In genomic region chr22:27874185-27874584, GRCh38 we compare ENCODE assay signal across 18 cellular contexts. TPM values are rescaled to one million over a fixed set of nuclear protein-coding genes. Genes with fewer than 3 reads are reported as not detected.
A peak's percentile ranks its signal among the peaks of the same experiment; 100 is the strongest.
DNase-seq lines count a peak whose midpoint lies in the region; ATAC-seq and TF ChIP-seq lines count a peak whose summit lies in the region.
"Had no signal": no experiment of that assay in that cellular context is flagged by ENCODE, and none has a peak within 500 bp of the region (broad histone marks: within the 10 kb centered on the region; RNA-seq: fewer than 3 reads in every experiment).

No MANE protein-coding gene starts in this region.

- 94 to 97% methylated on average over 6 of the region's 6 CpGs for WGBS in ectodermal cell, 2 experiments
- WGBS in suprapubic skin, result 77% methylated on average over 6 of the region's 6 CpGs

- H3K4me3 ChIP-seq in ectodermal cell (ENCODE audit: insufficient read depth, low read depth, low read length), result no peak overlapping the region
- no peak overlapping the region for H3K4me3 ChIP-seq in suprapubic skin
- H3K4me3 ChIP-seq: body of pancreas, pancreas, spleen had no signal

- peaks cover 18% of the 10 kb centered on the region for H3K36me3 ChIP-seq in ectodermal cell (ENCODE audit: control insufficient read depth, insufficient read depth, low read length)
- peaks cover 28% of the 10 kb centered on the region for H3K36me3 ChIP-seq in suprapubic skin

- H3K27me3 ChIP-seq in ectodermal cell (ENCODE audit: control insufficient read depth, insufficient read depth, low read length, poor library complexity, severe bottlenecking) (no peaks in the 10 kb centered on the region), suprapubic skin (no peaks in the 10 kb centered on the region)
- H3K27me3 ChIP-seq: body of pancreas, pancreas, spleen had no signal

- H3K27ac Mint-ChIP-seq in T-helper 17 cell (peak overlapping the region; percentile 8), mesothelial cell of epicardium (peak overlapping the region; percentile 18)
- H3K27ac Mint-ChIP-seq: activated naive CD4-positive, alpha-beta T cell treated with anti-CD3 and anti-CD28 coated beads, Interleukin-2, amount 50 U/mL, for 72 hours had no signal

- ATAC-seq in T-helper 17 cell, result no peak
- no peak for ATAC-seq in GM18520 (IDR thresholded peaks at IDR 0.05; ENCODE audit: unreplicated experiment)
- no peak for ATAC-seq in HG03354 (IDR thresholded peaks at IDR 0.05; ENCODE audit: poor library complexity, severe bottlenecking, unreplicated experiment)

- no peak for TF ChIP-seq EP300 in suprapubic skin (IDR thresholded peaks at IDR 0.05)

- TF ChIP-seq CTCF in mesothelial cell of epicardium (IDR thresholded peaks at IDR 0.05; ENCODE audit: unreplicated experiment) (no peak), suprapubic skin (IDR thresholded peaks at IDR 0.05) (no peak)

- no peaks in the 10 kb centered on the region for H3K9me3 Mint-ChIP-seq in mesothelial cell of epicardium
- H3K9me3 Mint-ChIP-seq: activated naive CD4-positive, alpha-beta T cell treated with anti-CD3 and anti-CD28 coated beads, Interleukin-2, amount 50 U/mL, for 72 hours had no signal

- H3K27ac ChIP-seq in ectodermal cell (ENCODE audit: insufficient read depth, low read depth, low read length, poor library complexity, severe bottlenecking), result peak overlapping the region; percentile 20
- peak overlapping the region; percentile 4 for H3K27ac ChIP-seq in suprapubic skin
- H3K27ac ChIP-seq: body of pancreas, pancreas, spleen had no signal

- H3K36me3 Mint-ChIP-seq in T-helper 17 cell (ENCODE audit: low read depth) (no peaks in the 10 kb centered on the region), mesothelial cell of epicardium (peaks cover 15% of the 10 kb centered on the region)

- H3K4me3 Mint-ChIP-seq in T-helper 17 cell, result no peak overlapping the region
- H3K4me3 Mint-ChIP-seq in mesothelial cell of epicardium, result no peak overlapping the region

- DNase-seq in T-helper 17 cell (no peak), mesothelial cell of epicardium (ENCODE audit: low spot score in 2 of 2, unreplicated experiment in 2 of 2) (no peak), suprapubic skin (ENCODE audit: low spot score in 2 of 2) (no peak), inferior parietal cortex (ENCODE audit: extremely low spot score) (no peak), DMS 273 (lab: John Stamatoyannopoulos, UW; ENCODE audit: unreplicated experiment) (no peak)
- DNase-seq: body of pancreas; EL; kidney glomerular epithelial cell; NCI-H1417 treated with DMSO at 0.1 percent for 48 hours; NCI-H2227 treated with DMSO at 0.1 percent for 48 hours; NK-92 treated with Interleukin-12 subunit alpha and Interleukin-12 subunit beta, amount 100 ng/mL, for 24 hours; pancreas; RPMI8226; spleen had no signal

- H3K27me3 Mint-ChIP-seq in T-helper 17 cell, result no peaks in the 10 kb centered on the region
- H3K27me3 Mint-ChIP-seq in mesothelial cell of epicardium (ENCODE audit: low read depth), result no peaks in the 10 kb centered on the region

- H3K4me1 ChIP-seq in ectodermal cell (ENCODE audit: control insufficient read depth, insufficient read depth, low read length) (peaks cover 22% of the 10 kb centered on the region), suprapubic skin (peaks cover 32% of the 10 kb centered on the region)

- H3K4me1 Mint-ChIP-seq in T-helper 17 cell (peaks cover 20% of the 10 kb centered on the region), mesothelial cell of epicardium (peaks cover 55% of the 10 kb centered on the region)

- no peaks in the 10 kb centered on the region for H3K9me3 ChIP-seq in T-helper 17 cell (ENCODE audit: control insufficient read depth, low read length, poor library complexity, severe bottlenecking)
- H3K9me3 ChIP-seq in ectodermal cell (ENCODE audit: control insufficient read depth, low read length), result no peaks in the 10 kb centered on the region
- H3K9me3 ChIP-seq in suprapubic skin, result no peaks in the 10 kb centered on the region
- H3K9me3 ChIP-seq: body of pancreas, pancreas, spleen had no signal

- no peak for TF ChIP-seq POLR2A in suprapubic skin (IDR thresholded peaks at IDR 0.05)

RNA-seq across cellular contexts. Expression of gene PITPNB, which starts 44.9 kb away (rescaled TPM):
- total RNA-seq in T-helper 17 cell (10 to 100 TPM; 54.5 to 72.2 TPM), mesothelial cell of epicardium (93.0 to 97.2 TPM (median 96.2 TPM) in 3 replicates), suprapubic skin (10 to 100 TPM; 34.7 to 47.6 (median 40.4) TPM)
- polyA plus RNA-seq in ectodermal cell (2013, experiment 1 of 4), result 58.4 TPM
- 60.8 TPM for polyA plus RNA-seq in ectodermal cell (2013, experiment 2 of 4)
- 47.4 TPM for polyA plus RNA-seq in ectodermal cell (2013, experiment 3 of 4)
- 50.8 TPM for polyA plus RNA-seq in ectodermal cell (2013, experiment 4 of 4)
